8 cellular contexts compared by ENCODE assay signal in genomic region chr7:36207451-36208291, GRCh38. TPM values are rescaled to one million over a fixed set of nuclear protein-coding genes. Genes with fewer than 3 reads are reported as not detected.
A peak's percentile ranks its signal among the peaks of the same experiment; 100 is the strongest.
DNase-seq lines count a peak whose midpoint lies in the region; ATAC-seq and TF ChIP-seq lines count a peak whose summit lies in the region.

No MANE protein-coding gene starts in this region.

- no peak for TF ChIP-seq CTCF in mucosa of descending colon (IDR thresholded peaks at IDR 0.05)

- H3K4me3 Mint-ChIP-seq in CD4-positive, CD25-positive, alpha-beta regulatory T cell = peak overlapping the region; percentile 24 to 40 (median 38)
- H3K4me3 Mint-ChIP-seq in activated naive CD8-positive, alpha-beta T cell treated with anti-CD3 and anti-CD28 coated beads, Interleukin-2, amount 50 U/mL, for 24 hours = no peak overlapping the region

- no peaks in the 10 kb centered on the region for H3K9me3 ChIP-seq in CD4-positive, CD25-positive, alpha-beta regulatory T cell (ENCODE audit: control insufficient read depth in 2 of 2, low read length in 2 of 2)
- H3K9me3 ChIP-seq in mucosa of descending colon = no peaks in the 10 kb centered on the region

- peak in 2 of 3 donors; percentile 7 to 23 for DNase-seq in CD4-positive, CD25-positive, alpha-beta regulatory T cell
- DNase-seq in NOMO-1 treated with dmso at 0.1 percent for 144 hours (lab: John Stamatoyannopoulos, UW; ENCODE audit: unreplicated experiment) = peak; percentile 67
- peak; percentile 53 for DNase-seq in dedifferentiated amniotic fluid mesenchymal stem cell (ENCODE audit: extremely low spot score)
- peak; percentile 58 to 64 (median 63) for DNase-seq in mucosa of descending colon
- no peak for DNase-seq in NK-92 (lab: John Stamatoyannopoulos, UW; ENCODE audit: unreplicated experiment)
- DNase-seq in NCI-H1105 (lab: John Stamatoyannopoulos, UW) = no peak
- DNase-seq in activated naive CD8-positive, alpha-beta T cell treated with anti-CD3 and anti-CD28 coated beads, Interleukin-2, amount 50 U/mL, for 24 hours = no peak
- no peak for DNase-seq in NCI-H1694 treated with DMSO at 0.1 percent for 48 hours (lab: John Stamatoyannopoulos, UW)

- H3K36me3 Mint-ChIP-seq in CD4-positive, CD25-positive, alpha-beta regulatory T cell = no peaks in the 10 kb centered on the region
- no peaks in the 10 kb centered on the region for H3K36me3 Mint-ChIP-seq in activated naive CD8-positive, alpha-beta T cell treated with anti-CD3 and anti-CD28 coated beads, Interleukin-2, amount 50 U/mL, for 24 hours (ENCODE audit: low read depth)

- H3K36me3 ChIP-seq in CD4-positive, CD25-positive, alpha-beta regulatory T cell (ENCODE audit: control insufficient read depth, insufficient read depth, low read length) = no peaks in the 10 kb centered on the region
- H3K36me3 ChIP-seq in mucosa of descending colon (ENCODE audit: low read depth) = no peaks in the 10 kb centered on the region

- no peaks in the 10 kb centered on the region for H3K27me3 ChIP-seq in CD4-positive, CD25-positive, alpha-beta regulatory T cell (ENCODE audit: control insufficient read depth, insufficient read depth, low read length)

- H3K27ac ChIP-seq in CD4-positive, CD25-positive, alpha-beta regulatory T cell (ENCODE audit: insufficient read depth, low read length, poor library complexity, severe bottlenecking) = peak overlapping the region; percentile 78

- peak overlapping the region; percentile 65 to 92 (median 77) for H3K27ac Mint-ChIP-seq in CD4-positive, CD25-positive, alpha-beta regulatory T cell
- no peak overlapping the region for H3K27ac Mint-ChIP-seq in activated naive CD8-positive, alpha-beta T cell treated with anti-CD3 and anti-CD28 coated beads, Interleukin-2, amount 50 U/mL, for 24 hours

- no peaks in the 10 kb centered on the region for H3K9me3 Mint-ChIP-seq in CD4-positive, CD25-positive, alpha-beta regulatory T cell
- H3K9me3 Mint-ChIP-seq in activated naive CD8-positive, alpha-beta T cell treated with anti-CD3 and anti-CD28 coated beads, Interleukin-2, amount 50 U/mL, for 24 hours = no peaks in the 10 kb centered on the region

- peaks cover 39% of the 10 kb centered on the region for H3K4me1 ChIP-seq in CD4-positive, CD25-positive, alpha-beta regulatory T cell (ENCODE audit: control insufficient read depth, insufficient read depth, low read length, poor library complexity, severe bottlenecking)
- H3K4me1 ChIP-seq in mucosa of descending colon (ENCODE audit: low read depth) = peaks cover 10% of the 10 kb centered on the region

- no peaks in the 10 kb centered on the region for H3K27me3 Mint-ChIP-seq in CD4-positive, CD25-positive, alpha-beta regulatory T cell
- H3K27me3 Mint-ChIP-seq in activated naive CD8-positive, alpha-beta T cell treated with anti-CD3 and anti-CD28 coated beads, Interleukin-2, amount 50 U/mL, for 24 hours = no peaks in the 10 kb centered on the region

- ATAC-seq in CD4-positive, CD25-positive, alpha-beta regulatory T cell (ENCODE audit: low read depth in 2 of 2) = peak; percentile 8 to 28
- ATAC-seq in mucosa of descending colon = peak; percentile 41
- no peak for ATAC-seq in activated naive CD8-positive, alpha-beta T cell treated with anti-CD3 and anti-CD28 coated beads, Interleukin-2, amount 50 U/mL, for 24 hours

- H3K4me3 ChIP-seq in CD4-positive, CD25-positive, alpha-beta regulatory T cell (ENCODE audit: low read depth, low read length) = peak overlapping the region; percentile 32
- no peak overlapping the region for H3K4me3 ChIP-seq in mucosa of descending colon

- intact Hi-C loops in mucosa of descending colon (cut with DNase I, micrococcal nuclease) = no loop called here

- peaks cover 20 to 54% (median 37%) of the 10 kb centered on the region in 4 donors for H3K4me1 Mint-ChIP-seq in CD4-positive, CD25-positive, alpha-beta regulatory T cell
- peaks cover 32% of the 10 kb centered on the region for H3K4me1 Mint-ChIP-seq in activated naive CD8-positive, alpha-beta T cell treated with anti-CD3 and anti-CD28 coated beads, Interleukin-2, amount 50 U/mL, for 24 hours

RNA-seq across cellular contexts. Expression of gene EEPD1, which starts 54.6 kb away (rescaled TPM):
- total RNA-seq in CD4-positive, CD25-positive, alpha-beta regulatory T cell = 9.2 TPM
- polyA plus RNA-seq in CD4-positive, CD25-positive, alpha-beta regulatory T cell = 10 to 100 TPM; 10.6 to 24.4 (median 16.4) TPM
- 10 to 100 TPM in 2 of 3 donors, 1 to 10 TPM in 1; 9.9 to 16.8 (median 16.3) TPM for total RNA-seq in mucosa of descending colon

Comparison
In these comparisons a context has a peak if more than half of its experiments do, and no peak if none do; other contexts are left out.
1. DNase-seq: peak in CD4-positive, CD25-positive, alpha-beta regulatory T cell (2 of 3), NOMO-1 treated with dmso at 0.1 percent for 144 hours (single experiment), dedifferentiated amniotic fluid mesenchymal stem cell (single experiment) and mucosa of descending colon (3 of 3); none in NK-92 (single experiment), NCI-H1105 (single experiment), activated naive CD8-positive, alpha-beta T cell treated with anti-CD3 and anti-CD28 coated beads, Interleukin-2, amount 50 U/mL, for 24 hours (single experiment) and NCI-H1694 treated with DMSO at 0.1 percent for 48 hours (single experiment).